ENCODE assay signal across 1 cellular context in genomic region chr10:3828404-3829192, GRCh38.
TF ChIP-seq lines count a peak whose summit lies in the region.

No MANE protein-coding gene starts in this region.

TF ChIP-seq in K562, 482 proteins besides CTCF, POLR2A, EP300 and RAD21 (continued from another document and continues in another):
- TF ChIP-seq NFIC (IDR thresholded peaks at IDR 0.05) (no peak), PRMT5 (CRISPR knock-in tag; IDR thresholded peaks at IDR 0.05) (no peak), ZNF217 (CRISPR knock-in tag; IDR thresholded peaks at IDR 0.05) (no peak), BACH1 (tag; IDR thresholded peaks at IDR 0.05) (0 out of 2 replicates have a peak, but pooled peaks have one; percentile 15), ZNF785 (CRISPR knock-in tag; IDR thresholded peaks at IDR 0.05) (no peak), BCOR (IDR thresholded peaks at IDR 0.05) (no peak), MED1 (CRISPR knock-in tag; IDR thresholded peaks at IDR 0.05; ENCODE audit: borderline replicate concordance) (no peak), TSC22D4 (tag; IDR thresholded peaks at IDR 0.05) (0 out of 2 replicates have a peak, but pooled peaks have one; percentile 75), ZKSCAN3 (CRISPR knock-in tag; IDR thresholded peaks at IDR 0.05) (no peak), GABPB1 (CRISPR knock-in tag; IDR thresholded peaks at IDR 0.05) (no peak), HOXB6 (CRISPR knock-in tag; IDR thresholded peaks at IDR 0.05; ENCODE audit: borderline replicate concordance) (no peak), KAT2B (IDR thresholded peaks at IDR 0.05; ENCODE audit: low read depth, low read length) (no peak), RFX7 (CRISPR knock-in tag; IDR thresholded peaks at IDR 0.05) (no peak), PTBP1 (IDR thresholded peaks at IDR 0.05; ENCODE audit: low read depth, low read length) (no peak), NEUROD1 (IDR thresholded peaks at IDR 0.05; ENCODE audit: borderline replicate concordance, low read depth, low read length, partially characterized antibody) (no peak), CREBBP (IDR thresholded peaks at IDR 0.05; ENCODE audit: low read depth, low read length) (no peak), HLTF (IDR thresholded peaks at IDR 0.05) (no peak), CHD4 (IDR thresholded peaks at IDR 0.05; ENCODE audit: insufficient read depth, insufficient replicate concordance, low read depth, low read length, poor library complexity, severe bottlenecking) (no peak), NR2C2 (CRISPR knock-in tag; IDR thresholded peaks at IDR 0.05) (no peak), NR2C2 (tag; IDR thresholded peaks at IDR 0.05) (peak; percentile 92), ETV1 (tag; conservative IDR thresholded peaks at IDR 0.05; ENCODE audit: low read depth) (peak; percentile 21; the same call in 1 of the 2 replicates), RBM25 (IDR thresholded peaks at IDR 0.05; ENCODE audit: low read depth, low read length, severe bottlenecking) (no peak), ZNF780A (CRISPR knock-in tag; IDR thresholded peaks at IDR 0.05) (no peak), PPARD (CRISPR knock-in tag; IDR thresholded peaks at IDR 0.05) (no peak), ZNF124 (CRISPR knock-in tag; IDR thresholded peaks at IDR 0.05) (no peak), GTF2F1 (IDR thresholded peaks at IDR 0.05; ENCODE audit: low read depth, low read length) (no peak), POLR2H (tag; IDR thresholded peaks at IDR 0.05; ENCODE audit: low read depth) (peak; percentile 70), SFPQ (IDR thresholded peaks at IDR 0.05; ENCODE audit: low read depth, low read length) (no peak), ZNF717 (CRISPR knock-in tag; IDR thresholded peaks at IDR 0.05) (no peak), PHB (CRISPR knock-in tag; IDR thresholded peaks at IDR 0.05) (no peak), E2F3 (CRISPR knock-in tag; IDR thresholded peaks at IDR 0.05) (no peak), ZFP1 (CRISPR knock-in tag; IDR thresholded peaks at IDR 0.05) (no peak)
- TF ChIP-seq, protein P1, sequence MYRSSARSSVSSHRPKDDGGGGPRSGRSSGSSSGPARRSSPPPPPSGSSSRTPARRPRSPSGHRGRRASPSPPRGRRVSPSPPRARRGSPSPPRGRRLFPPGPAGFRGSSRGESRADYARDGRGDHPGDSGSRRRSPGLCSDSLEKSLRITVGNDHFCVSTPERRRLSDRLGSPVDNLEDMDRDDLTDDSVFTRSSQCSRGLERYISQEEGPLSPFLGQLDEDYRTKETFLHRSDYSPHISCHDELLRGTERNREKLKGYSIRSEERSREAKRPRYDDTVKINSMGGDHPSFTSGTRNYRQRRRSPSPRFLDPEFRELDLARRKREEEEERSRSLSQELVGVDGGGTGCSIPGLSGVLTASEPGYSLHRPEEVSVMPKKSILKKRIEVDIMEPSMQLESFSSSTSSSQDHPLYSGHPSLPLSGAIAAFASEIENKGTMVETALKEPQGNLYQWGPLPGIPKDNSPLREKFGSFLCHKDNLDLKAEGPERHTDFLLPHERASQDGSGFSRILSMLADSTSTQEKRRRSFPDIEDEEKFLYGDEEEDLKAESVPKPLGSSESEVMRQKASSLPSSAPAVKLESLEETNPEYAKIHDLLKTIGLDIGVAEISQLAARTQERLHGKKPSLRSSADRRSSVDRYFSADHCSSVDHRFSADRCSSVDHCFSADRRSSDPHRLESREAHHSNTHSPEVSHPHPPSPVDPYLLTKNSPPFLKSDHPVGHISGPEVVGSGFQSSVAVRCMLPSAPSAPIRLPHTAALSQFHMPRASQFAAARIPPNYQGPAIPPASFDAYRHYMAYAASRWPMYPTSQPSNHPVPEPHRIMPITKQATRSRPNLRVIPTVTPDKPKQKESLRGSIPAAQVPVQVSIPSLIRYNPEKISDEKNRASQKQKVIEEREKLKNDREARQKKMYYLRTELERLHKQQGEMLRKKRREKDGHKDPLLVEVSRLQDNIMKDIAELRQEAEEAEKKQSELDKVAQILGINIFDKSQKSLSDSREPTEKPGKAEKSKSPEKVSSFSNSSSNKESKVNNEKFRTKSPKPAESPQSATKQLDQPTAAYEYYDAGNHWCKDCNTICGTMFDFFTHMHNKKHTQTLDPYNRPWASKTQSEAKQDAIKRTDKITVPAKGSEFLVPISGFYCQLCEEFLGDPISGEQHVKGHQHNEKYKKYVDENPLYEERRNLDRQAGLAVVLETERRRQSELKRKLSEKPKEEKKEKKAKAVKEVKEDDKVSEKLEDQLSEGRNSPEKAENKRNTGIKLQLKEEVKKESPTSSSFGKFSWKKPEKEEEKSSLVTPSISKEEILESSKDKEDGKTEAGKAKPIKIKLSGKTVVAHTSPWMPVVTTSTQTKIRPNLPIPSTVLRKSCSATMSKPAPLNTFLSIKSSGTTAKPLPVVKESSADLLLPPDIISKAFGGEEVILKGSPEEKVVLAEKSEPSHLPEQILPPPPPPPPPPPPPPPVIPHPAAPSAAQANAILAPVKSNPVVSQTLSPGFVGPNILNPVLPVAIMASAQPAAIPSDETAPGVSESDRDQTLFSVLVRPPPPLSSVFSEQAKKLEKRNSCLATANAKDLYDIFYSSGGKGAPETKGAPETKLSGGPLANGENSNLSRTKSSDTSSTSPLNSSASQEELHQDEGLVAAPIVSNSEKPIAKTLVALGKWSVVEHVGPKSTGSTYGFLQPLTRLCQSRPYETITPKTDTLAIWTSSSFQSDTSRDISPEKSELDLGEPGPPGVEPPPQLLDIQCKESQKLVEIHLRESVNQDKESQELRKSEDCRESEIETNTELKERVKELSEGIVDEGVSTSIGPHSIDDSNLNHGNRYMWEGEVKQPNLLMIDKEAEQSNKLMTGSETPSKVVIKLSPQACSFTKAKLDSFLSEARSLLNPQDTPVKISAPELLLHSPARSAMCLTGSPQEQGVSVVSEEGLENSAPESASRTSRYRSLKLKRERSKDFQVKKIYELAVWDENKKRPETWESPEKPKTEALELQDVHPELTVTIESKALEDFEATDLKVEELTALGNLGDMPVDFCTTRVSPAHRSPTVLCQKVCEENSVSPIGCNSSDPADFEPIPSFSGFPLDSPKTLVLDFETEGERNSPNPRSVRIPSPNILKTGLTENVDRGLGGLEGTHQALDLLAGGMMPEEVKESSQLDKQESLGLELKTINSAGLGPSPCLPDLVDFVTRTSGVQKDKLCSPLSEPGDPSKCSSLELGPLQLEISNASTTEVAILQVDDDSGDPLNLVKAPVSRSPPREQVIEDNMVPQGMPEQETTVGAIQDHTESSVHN (IDR thresholded peaks at IDR 0.05; ENCODE audit: borderline replicate concordance in 1 of 2, low read depth in 1 of 2) = peak in 1 of 2 experiments; percentile 80; a peak in 2 of 4 replicates
- TF ChIP-seq, protein P2, sequence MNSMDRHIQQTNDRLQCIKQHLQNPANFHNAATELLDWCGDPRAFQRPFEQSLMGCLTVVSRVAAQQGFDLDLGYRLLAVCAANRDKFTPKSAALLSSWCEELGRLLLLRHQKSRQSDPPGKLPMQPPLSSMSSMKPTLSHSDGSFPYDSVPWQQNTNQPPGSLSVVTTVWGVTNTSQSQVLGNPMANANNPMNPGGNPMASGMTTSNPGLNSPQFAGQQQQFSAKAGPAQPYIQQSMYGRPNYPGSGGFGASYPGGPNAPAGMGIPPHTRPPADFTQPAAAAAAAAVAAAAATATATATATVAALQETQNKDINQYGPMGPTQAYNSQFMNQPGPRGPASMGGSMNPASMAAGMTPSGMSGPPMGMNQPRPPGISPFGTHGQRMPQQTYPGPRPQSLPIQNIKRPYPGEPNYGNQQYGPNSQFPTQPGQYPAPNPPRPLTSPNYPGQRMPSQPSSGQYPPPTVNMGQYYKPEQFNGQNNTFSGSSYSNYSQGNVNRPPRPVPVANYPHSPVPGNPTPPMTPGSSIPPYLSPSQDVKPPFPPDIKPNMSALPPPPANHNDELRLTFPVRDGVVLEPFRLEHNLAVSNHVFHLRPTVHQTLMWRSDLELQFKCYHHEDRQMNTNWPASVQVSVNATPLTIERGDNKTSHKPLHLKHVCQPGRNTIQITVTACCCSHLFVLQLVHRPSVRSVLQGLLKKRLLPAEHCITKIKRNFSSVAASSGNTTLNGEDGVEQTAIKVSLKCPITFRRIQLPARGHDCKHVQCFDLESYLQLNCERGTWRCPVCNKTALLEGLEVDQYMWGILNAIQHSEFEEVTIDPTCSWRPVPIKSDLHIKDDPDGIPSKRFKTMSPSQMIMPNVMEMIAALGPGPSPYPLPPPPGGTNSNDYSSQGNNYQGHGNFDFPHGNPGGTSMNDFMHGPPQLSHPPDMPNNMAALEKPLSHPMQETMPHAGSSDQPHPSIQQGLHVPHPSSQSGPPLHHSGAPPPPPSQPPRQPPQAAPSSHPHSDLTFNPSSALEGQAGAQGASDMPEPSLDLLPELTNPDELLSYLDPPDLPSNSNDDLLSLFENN (IDR thresholded peaks at IDR 0.05; ENCODE audit: low read depth in 2 of 2, low read length in 2 of 2) = no peak
- TF ChIP-seq, protein P3, sequence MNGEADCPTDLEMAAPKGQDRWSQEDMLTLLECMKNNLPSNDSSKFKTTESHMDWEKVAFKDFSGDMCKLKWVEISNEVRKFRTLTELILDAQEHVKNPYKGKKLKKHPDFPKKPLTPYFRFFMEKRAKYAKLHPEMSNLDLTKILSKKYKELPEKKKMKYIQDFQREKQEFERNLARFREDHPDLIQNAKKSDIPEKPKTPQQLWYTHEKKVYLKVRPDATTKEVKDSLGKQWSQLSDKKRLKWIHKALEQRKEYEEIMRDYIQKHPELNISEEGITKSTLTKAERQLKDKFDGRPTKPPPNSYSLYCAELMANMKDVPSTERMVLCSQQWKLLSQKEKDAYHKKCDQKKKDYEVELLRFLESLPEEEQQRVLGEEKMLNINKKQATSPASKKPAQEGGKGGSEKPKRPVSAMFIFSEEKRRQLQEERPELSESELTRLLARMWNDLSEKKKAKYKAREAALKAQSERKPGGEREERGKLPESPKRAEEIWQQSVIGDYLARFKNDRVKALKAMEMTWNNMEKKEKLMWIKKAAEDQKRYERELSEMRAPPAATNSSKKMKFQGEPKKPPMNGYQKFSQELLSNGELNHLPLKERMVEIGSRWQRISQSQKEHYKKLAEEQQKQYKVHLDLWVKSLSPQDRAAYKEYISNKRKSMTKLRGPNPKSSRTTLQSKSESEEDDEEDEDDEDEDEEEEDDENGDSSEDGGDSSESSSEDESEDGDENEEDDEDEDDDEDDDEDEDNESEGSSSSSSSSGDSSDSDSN (IDR thresholded peaks at IDR 0.05; ENCODE audit: borderline replicate concordance in 1 of 2, low read depth in 2 of 2, low read length in 2 of 2) = no peak
- TF ChIP-seq, protein P4, sequence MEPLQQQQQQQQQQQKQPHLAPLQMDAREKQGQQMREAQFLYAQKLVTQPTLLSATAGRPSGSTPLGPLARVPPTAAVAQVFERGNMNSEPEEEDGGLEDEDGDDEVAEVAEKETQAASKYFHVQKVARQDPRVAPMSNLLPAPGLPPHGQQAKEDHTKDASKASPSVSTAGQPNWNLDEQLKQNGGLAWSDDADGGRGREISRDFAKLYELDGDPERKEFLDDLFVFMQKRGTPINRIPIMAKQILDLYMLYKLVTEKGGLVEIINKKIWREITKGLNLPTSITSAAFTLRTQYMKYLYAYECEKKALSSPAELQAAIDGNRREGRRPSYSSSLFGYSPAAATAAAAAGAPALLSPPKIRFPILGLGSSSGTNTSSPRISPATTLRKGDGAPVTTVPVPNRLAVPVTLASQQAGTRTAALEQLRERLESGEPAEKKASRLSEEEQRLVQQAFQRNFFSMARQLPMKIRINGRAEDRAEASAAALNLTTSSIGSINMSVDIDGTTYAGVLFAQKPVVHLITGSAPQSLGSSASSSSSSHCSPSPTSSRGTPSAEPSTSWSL (CRISPR knock-in tag; IDR thresholded peaks at IDR 0.05; ENCODE audit: borderline replicate concordance) = no peak
- TF ChIP-seq, protein P5, sequence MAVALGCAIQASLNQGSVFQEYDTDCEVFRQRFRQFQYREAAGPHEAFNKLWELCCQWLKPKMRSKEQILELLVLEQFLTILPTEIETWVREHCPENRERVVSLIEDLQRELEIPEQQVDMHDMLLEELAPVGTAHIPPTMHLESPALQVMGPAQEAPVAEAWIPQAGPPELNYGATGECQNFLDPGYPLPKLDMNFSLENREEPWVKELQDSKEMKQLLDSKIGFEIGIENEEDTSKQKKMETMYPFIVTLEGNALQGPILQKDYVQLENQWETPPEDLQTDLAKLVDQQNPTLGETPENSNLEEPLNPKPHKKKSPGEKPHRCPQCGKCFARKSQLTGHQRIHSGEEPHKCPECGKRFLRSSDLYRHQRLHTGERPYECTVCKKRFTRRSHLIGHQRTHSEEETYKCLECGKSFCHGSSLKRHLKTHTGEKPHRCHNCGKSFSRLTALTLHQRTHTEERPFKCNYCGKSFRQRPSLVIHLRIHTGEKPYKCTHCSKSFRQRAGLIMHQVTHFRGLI (CRISPR knock-in tag; IDR thresholded peaks at IDR 0.05) = no peak
- TF ChIP-seq, protein P6, sequence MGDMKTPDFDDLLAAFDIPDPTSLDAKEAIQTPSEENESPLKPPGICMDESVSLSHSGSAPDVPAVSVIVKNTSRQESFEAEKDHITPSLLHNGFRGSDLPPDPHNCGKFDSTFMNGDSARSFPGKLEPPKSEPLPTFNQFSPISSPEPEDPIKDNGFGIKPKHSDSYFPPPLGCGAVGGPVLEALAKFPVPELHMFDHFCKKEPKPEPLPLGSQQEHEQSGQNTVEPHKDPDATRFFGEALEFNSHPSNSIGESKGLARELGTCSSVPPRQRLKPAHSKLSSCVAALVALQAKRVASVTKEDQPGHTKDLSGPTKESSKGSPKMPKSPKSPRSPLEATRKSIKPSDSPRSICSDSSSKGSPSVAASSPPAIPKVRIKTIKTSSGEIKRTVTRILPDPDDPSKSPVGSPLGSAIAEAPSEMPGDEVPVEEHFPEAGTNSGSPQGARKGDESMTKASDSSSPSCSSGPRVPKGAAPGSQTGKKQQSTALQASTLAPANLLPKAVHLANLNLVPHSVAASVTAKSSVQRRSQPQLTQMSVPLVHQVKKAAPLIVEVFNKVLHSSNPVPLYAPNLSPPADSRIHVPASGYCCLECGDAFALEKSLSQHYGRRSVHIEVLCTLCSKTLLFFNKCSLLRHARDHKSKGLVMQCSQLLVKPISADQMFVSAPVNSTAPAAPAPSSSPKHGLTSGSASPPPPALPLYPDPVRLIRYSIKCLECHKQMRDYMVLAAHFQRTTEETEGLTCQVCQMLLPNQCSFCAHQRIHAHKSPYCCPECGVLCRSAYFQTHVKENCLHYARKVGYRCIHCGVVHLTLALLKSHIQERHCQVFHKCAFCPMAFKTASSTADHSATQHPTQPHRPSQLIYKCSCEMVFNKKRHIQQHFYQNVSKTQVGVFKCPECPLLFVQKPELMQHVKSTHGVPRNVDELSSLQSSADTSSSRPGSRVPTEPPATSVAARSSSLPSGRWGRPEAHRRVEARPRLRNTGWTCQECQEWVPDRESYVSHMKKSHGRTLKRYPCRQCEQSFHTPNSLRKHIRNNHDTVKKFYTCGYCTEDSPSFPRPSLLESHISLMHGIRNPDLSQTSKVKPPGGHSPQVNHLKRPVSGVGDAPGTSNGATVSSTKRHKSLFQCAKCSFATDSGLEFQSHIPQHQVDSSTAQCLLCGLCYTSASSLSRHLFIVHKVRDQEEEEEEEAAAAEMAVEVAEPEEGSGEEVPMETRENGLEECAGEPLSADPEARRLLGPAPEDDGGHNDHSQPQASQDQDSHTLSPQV (IDR thresholded peaks at IDR 0.05) = peak; percentile 82
